27 cellular contexts compared by ENCODE assay signal in genomic region chr6:25930532-25931410, GRCh38. TPM values are rescaled to one million over a fixed set of nuclear protein-coding genes. Genes with fewer than 3 reads are reported as not detected.
"Had no signal": no experiment of that assay in that cellular context is flagged by ENCODE, and none has a peak within 500 bp of the region (broad histone marks: within the 10 kb centered on the region; RNA-seq: fewer than 3 reads in every experiment).

Gene SLC17A2, minus strand, starts transcription at chr6:25930691. Its CDS starts 4,895 bp downstream, at chr6:25925796.

- H3K27ac Mint-ChIP-seq: activated CD4-positive, alpha-beta T cell treated with anti-CD3 and anti-CD28 coated beads, Interleukin-2, amount 10 ng/mL, durations not matched to agents 7 days and 5 days; activated CD8-positive, alpha-beta T cell treated with anti-CD3 and anti-CD28 coated beads, Interleukin-2, amount 10 ng/mL, durations not matched to agents 7 days and 5 days; activated naive CD4-positive, alpha-beta T cell treated with anti-CD3 and anti-CD28 coated beads for 36 hours; activated naive CD8-positive, alpha-beta T cell treated with anti-CD3 and anti-CD28 coated beads, Interleukin-2, amount 50 U/mL, for 24 hours; brain; stimulated activated effector memory CD8-positive, alpha-beta T cell treated with anti-CD3 and anti-CD28 coated beads, Interleukin-12 subunit alpha, Interleukin-12 subunit beta, amount 100 ng/mL, for 72 hours had no signal

- H3K4me1 Mint-ChIP-seq: activated CD4-positive, alpha-beta T cell treated with anti-CD3 and anti-CD28 coated beads, Interleukin-2, amount 10 ng/mL, durations not matched to agents 7 days and 5 days; brain; neural crest cell; stimulated activated effector memory CD8-positive, alpha-beta T cell treated with anti-CD3 and anti-CD28 coated beads, Interleukin-12 subunit alpha, Interleukin-12 subunit beta, amount 100 ng/mL, for 72 hours had no signal

- H3K27me3 ChIP-seq: dorsolateral prefrontal cortex, upper lobe of left lung had no signal

- H3K9me3 ChIP-seq: left ventricle myocardium inferior, prostate gland, thoracic aorta, upper lobe of left lung had no signal

- H3K36me3 Mint-ChIP-seq: brain; stimulated activated effector memory CD8-positive, alpha-beta T cell treated with anti-CD3 and anti-CD28 coated beads, Interleukin-12 subunit alpha, Interleukin-12 subunit beta, amount 100 ng/mL, for 72 hours had no signal

- ATAC-seq: activated CD4-positive, CD25-positive, alpha-beta regulatory T cell treated with anti-CD3 and anti-CD28 coated beads, Interleukin-2, amount 50 U/mL, for 24 hours; activated CD8-positive, alpha-beta T cell treated with anti-CD3 and anti-CD28 coated beads, Interleukin-2, amount 10 ng/mL, durations not matched to agents 7 days and 5 days; activated naive CD8-positive, alpha-beta T cell treated with anti-CD3 and anti-CD28 coated beads, Interleukin-2, amount 50 U/mL, for 24 hours; activated T-cell treated with anti-CD3 and anti-CD28 coated beads, Interleukin-2, amount 50 U/mL, for 4 hours; foreskin keratinocyte; stimulated activated effector memory CD8-positive, alpha-beta T cell treated with anti-CD3 and anti-CD28 coated beads, Interleukin-12 subunit alpha, Interleukin-12 subunit beta, amount 100 ng/mL, for 72 hours had no signal

- H3K27me3 Mint-ChIP-seq: activated CD4-positive, alpha-beta T cell treated with anti-CD3 and anti-CD28 coated beads, Interleukin-2, amount 10 ng/mL, durations not matched to agents 7 days and 5 days had no signal

- DNase-seq: activated CD4-positive, alpha-beta T cell treated with anti-CD3 and anti-CD28 coated beads, Interleukin-2, amount 10 ng/mL, durations not matched to agents 7 days and 5 days; activated CD8-positive, alpha-beta T cell treated with anti-CD3 and anti-CD28 coated beads, Interleukin-2, amount 10 ng/mL, durations not matched to agents 7 days and 5 days; activated naive CD4-positive, alpha-beta T cell treated with anti-CD3 and anti-CD28 coated beads for 36 hours; activated naive CD8-positive, alpha-beta T cell treated with anti-CD3 and anti-CD28 coated beads, Interleukin-2, amount 50 U/mL, for 24 hours; activated T-cell treated with anti-CD3 and anti-CD28 coated beads, Interleukin-2, amount 50 U/mL, for 4 hours; anterior cingulate cortex; central memory CD4-positive, alpha-beta T cell; dorsolateral prefrontal cortex; foreskin keratinocyte; glutamatergic neuron; hypothalamus; left ventricle myocardium inferior; right cardiac atrium; stimulated activated CD4-positive, alpha-beta T cell treated with anti-CD3 and anti-CD28 coated beads, Interleukin-4, amount 100 ng/mL, for 24 hours had no signal

- H3K27ac ChIP-seq: dorsolateral prefrontal cortex, epithelial cell of prostate, foreskin keratinocyte, left ventricle myocardium inferior, prostate gland, skin epidermis, thoracic aorta, upper lobe of left lung had no signal

- H3K9me3 Mint-ChIP-seq: activated CD4-positive, alpha-beta T cell treated with anti-CD3 and anti-CD28 coated beads, Interleukin-2, amount 10 ng/mL, durations not matched to agents 7 days and 5 days; activated naive CD4-positive, alpha-beta T cell treated with anti-CD3 and anti-CD28 coated beads for 36 hours; activated naive CD8-positive, alpha-beta T cell treated with anti-CD3 and anti-CD28 coated beads, Interleukin-2, amount 50 U/mL, for 24 hours; activated T-cell treated with anti-CD3 and anti-CD28 coated beads, Interleukin-2, amount 50 U/mL, for 4 hours; brain; stimulated activated effector memory CD8-positive, alpha-beta T cell treated with anti-CD3 and anti-CD28 coated beads, Interleukin-12 subunit alpha, Interleukin-12 subunit beta, amount 100 ng/mL, for 72 hours had no signal

- H3K4me1 ChIP-seq: foreskin keratinocyte, left ventricle myocardium inferior, prostate gland, upper lobe of left lung had no signal

- H3K4me3 Mint-ChIP-seq: activated CD4-positive, alpha-beta T cell treated with anti-CD3 and anti-CD28 coated beads, Interleukin-2, amount 10 ng/mL, durations not matched to agents 7 days and 5 days; activated CD8-positive, alpha-beta T cell treated with anti-CD3 and anti-CD28 coated beads, Interleukin-2, amount 10 ng/mL, durations not matched to agents 7 days and 5 days; activated naive CD4-positive, alpha-beta T cell treated with anti-CD3 and anti-CD28 coated beads for 36 hours; activated naive CD8-positive, alpha-beta T cell treated with anti-CD3 and anti-CD28 coated beads, Interleukin-2, amount 50 U/mL, for 24 hours; activated T-cell treated with anti-CD3 and anti-CD28 coated beads, Interleukin-2, amount 50 U/mL, for 4 hours; brain; neural crest cell; stimulated activated effector memory CD8-positive, alpha-beta T cell treated with anti-CD3 and anti-CD28 coated beads, Interleukin-12 subunit alpha, Interleukin-12 subunit beta, amount 100 ng/mL, for 72 hours had no signal

- H3K4me3 ChIP-seq: dorsolateral prefrontal cortex, left ventricle myocardium inferior, prostate gland, skin epidermis, thoracic aorta, upper lobe of left lung had no signal

- H3K36me3 ChIP-seq: left ventricle myocardium inferior, prostate gland, thoracic aorta, upper lobe of left lung had no signal

RNA-seq across cellular contexts. Expression of gene SLC17A2, which starts in this region (rescaled TPM):
- total RNA-seq: activated CD4-positive, alpha-beta T cell treated with anti-CD3 and anti-CD28 coated beads, Interleukin-2, amount 10 ng/mL, durations not matched to agents 7 days and 5 days; activated CD8-positive, alpha-beta T cell treated with anti-CD3 and anti-CD28 coated beads, Interleukin-2, amount 10 ng/mL, durations not matched to agents 7 days and 5 days; dorsolateral prefrontal cortex; fibroblast of lung; foreskin keratinocyte; left ventricle myocardium inferior; neural crest cell; osteocyte; prostate gland; right cardiac atrium; T-helper 2 cell treated with Interferon-gamma antibody and Interleukin-4, amounts not matched to agents 100 ng/mL and 5 ng/mL, for 36 hours; thoracic aorta; upper lobe of left lung had no signal
- polyA plus RNA-seq: fibroblast of lung, foreskin keratinocyte, keratinocyte, right cardiac atrium had no signal
